In genomic region chr12:2891240-2892053, GRCh38 we compare ENCODE assay signal across 8 cellular contexts. TPM values are rescaled to one million over a fixed set of nuclear protein-coding genes. Genes with fewer than 3 reads are reported as not detected.
A peak's percentile ranks its signal among the peaks of the same experiment; 100 is the strongest.
DNase-seq lines count a peak whose midpoint lies in the region; ATAC-seq and TF ChIP-seq lines count a peak whose summit lies in the region.

No MANE protein-coding gene starts in this region.

- intact Hi-C loops in activated T-helper 2 cell treated with anti-CD3 and anti-CD28 coated beads, Interferon-gamma antibody, Interleukin-2, Interleukin-4, amounts not matched to agents 10 μg/mL and 5 μg/mL and 100 μg/mL, durations not matched to agents 14 hours and 24 hours and 36 hours (cut with micrococcal nuclease): no loop called here

- H3K4me3 ChIP-seq in H7 (ENCODE audit: insufficient read depth, low read depth, low read length): peak overlapping the region; percentile 88
- peak overlapping the region; percentile 87 for H3K4me3 ChIP-seq in fibroblast of villous mesenchyme (ENCODE audit: low read depth, low read length)

- ATAC-seq in natural killer cell treated with Interleukin-12 subunit alpha and Interleukin-12 subunit beta and Interleukin-15 and Interleukin-18, amount 100 ng/mL, for 72 hours: peak; percentile 16 to 43
- no peak for ATAC-seq in GM18861 (IDR thresholded peaks at IDR 0.05; ENCODE audit: unreplicated experiment)

- H3K4me3 Mint-ChIP-seq in activated T-helper 2 cell treated with anti-CD3 and anti-CD28 coated beads, Interferon-gamma antibody, Interleukin-2, Interleukin-4, amounts not matched to agents 10 μg/mL and 5 μg/mL and 100 μg/mL, durations not matched to agents 14 hours and 24 hours and 36 hours (ENCODE audit: low read depth): peak overlapping the region; percentile 93
- peak overlapping the region; percentile 97 for H3K4me3 Mint-ChIP-seq in natural killer cell treated with Interleukin-12 subunit alpha and Interleukin-12 subunit beta and Interleukin-15 and Interleukin-18, amount 100 ng/mL, for 72 hours

- peaks cover 21% of the 10 kb centered on the region for H3K36me3 Mint-ChIP-seq in activated T-helper 2 cell treated with anti-CD3 and anti-CD28 coated beads, Interferon-gamma antibody, Interleukin-2, Interleukin-4, amounts not matched to agents 10 μg/mL and 5 μg/mL and 100 μg/mL, durations not matched to agents 14 hours and 24 hours and 36 hours (ENCODE audit: low read depth)
- H3K36me3 Mint-ChIP-seq in natural killer cell treated with Interleukin-12 subunit alpha and Interleukin-12 subunit beta and Interleukin-15 and Interleukin-18, amount 100 ng/mL, for 72 hours: no peaks in the 10 kb centered on the region

- H3K27ac Mint-ChIP-seq in activated T-helper 2 cell treated with anti-CD3 and anti-CD28 coated beads, Interferon-gamma antibody, Interleukin-2, Interleukin-4, amounts not matched to agents 10 μg/mL and 5 μg/mL and 100 μg/mL, durations not matched to agents 14 hours and 24 hours and 36 hours: no peak overlapping the region
- peak overlapping the region; percentile 85 to 95 for H3K27ac Mint-ChIP-seq in natural killer cell treated with Interleukin-12 subunit alpha and Interleukin-12 subunit beta and Interleukin-15 and Interleukin-18, amount 100 ng/mL, for 72 hours

- peaks cover 11% of the 10 kb centered on the region for H3K36me3 ChIP-seq in H7 (replicated peaks; ENCODE audit: control insufficient read depth, insufficient read depth, low read length)

- no peaks in the 10 kb centered on the region for H3K27me3 ChIP-seq in H7 (ENCODE audit: control insufficient read depth, insufficient read depth, low read length)

- H3K27me3 Mint-ChIP-seq in activated T-helper 2 cell treated with anti-CD3 and anti-CD28 coated beads, Interferon-gamma antibody, Interleukin-2, Interleukin-4, amounts not matched to agents 10 μg/mL and 5 μg/mL and 100 μg/mL, durations not matched to agents 14 hours and 24 hours and 36 hours (ENCODE audit: low read depth): no peaks in the 10 kb centered on the region
- no peaks in the 10 kb centered on the region for H3K27me3 Mint-ChIP-seq in natural killer cell treated with Interleukin-12 subunit alpha and Interleukin-12 subunit beta and Interleukin-15 and Interleukin-18, amount 100 ng/mL, for 72 hours

- DNase-seq in Daoy (ENCODE audit: low read depth) (peak; percentile 73), H7 (peak; percentile 75), NCI-H146 treated with DMSO at 0.1 percent for 48 hours (lab: John Stamatoyannopoulos, UW; ENCODE audit: unreplicated experiment) (peak; percentile 28), fibroblast of villous mesenchyme (ENCODE audit: low read depth) (peak; percentile 77), SHP77 (lab: John Stamatoyannopoulos, UW) (no peak)
- no peak for DNase-seq in activated T-helper 2 cell treated with anti-CD3 and anti-CD28 coated beads, Interferon-gamma antibody, Interleukin-2, Interleukin-4, amounts not matched to agents 10 μg/mL and 5 μg/mL and 100 μg/mL, durations not matched to agents 14 hours and 24 hours and 36 hours (ENCODE audit: low spot score)
- DNase-seq in natural killer cell treated with Interleukin-12 subunit alpha and Interleukin-12 subunit beta and Interleukin-15 and Interleukin-18, amount 100 ng/mL, for 72 hours (ENCODE audit: low spot score): peak; percentile 69

- H3K4me1 Mint-ChIP-seq in activated T-helper 2 cell treated with anti-CD3 and anti-CD28 coated beads, Interferon-gamma antibody, Interleukin-2, Interleukin-4, amounts not matched to agents 10 μg/mL and 5 μg/mL and 100 μg/mL, durations not matched to agents 14 hours and 24 hours and 36 hours (ENCODE audit: low read depth): peaks cover 25% of the 10 kb centered on the region
- H3K4me1 Mint-ChIP-seq in natural killer cell treated with Interleukin-12 subunit alpha and Interleukin-12 subunit beta and Interleukin-15 and Interleukin-18, amount 100 ng/mL, for 72 hours (ENCODE audit: low read depth in 2 of 2): peaks cover 19 to 20% of the 10 kb centered on the region in 2 donors

- no peak for TF ChIP-seq CTCF in fibroblast of villous mesenchyme (IDR thresholded peaks at IDR 0.05; ENCODE audit: insufficient read depth, low read depth, low read length)

- H3K9me3 Mint-ChIP-seq in activated T-helper 2 cell treated with anti-CD3 and anti-CD28 coated beads, Interferon-gamma antibody, Interleukin-2, Interleukin-4, amounts not matched to agents 10 μg/mL and 5 μg/mL and 100 μg/mL, durations not matched to agents 14 hours and 24 hours and 36 hours: no peaks in the 10 kb centered on the region
- H3K9me3 Mint-ChIP-seq in natural killer cell treated with Interleukin-12 subunit alpha and Interleukin-12 subunit beta and Interleukin-15 and Interleukin-18, amount 100 ng/mL, for 72 hours: no peaks in the 10 kb centered on the region

RNA-seq across cellular contexts. Expression of gene TULP3, which starts 0.8 kb away (rescaled TPM):
- 24.5 and 28.5 TPM in 2 replicates for total RNA-seq in Daoy (2014; rRNA removed; shearing (Covaris generic))
- total RNA-seq in H7 (2014; rRNA removed; shearing (Covaris generic)): 17.2 and 20.2 TPM in 2 replicates
- 6.0 and 6.4 TPM in 2 replicates for total RNA-seq in activated T-helper 2 cell treated with anti-CD3 and anti-CD28 coated beads, Interferon-gamma antibody, Interleukin-2, Interleukin-4, amounts not matched to agents 10 μg/mL and 5 μg/mL and 100 μg/mL, durations not matched to agents 14 hours and 24 hours and 36 hours
- 39.9 and 41.5 TPM in 2 replicates for total RNA-seq in fibroblast of villous mesenchyme
- 10 to 100 TPM in 1 of 2 donors, 1 to 10 TPM in 1; 9.0 to 10.7 TPM for total RNA-seq in natural killer cell treated with Interleukin-12 subunit alpha and Interleukin-12 subunit beta and Interleukin-15 and Interleukin-18, amount 100 ng/mL, for 72 hours

RNA-seq across cellular contexts. Expression of gene RHNO1, which starts 14.4 kb away (rescaled TPM):
- total RNA-seq in Daoy (2014; rRNA removed; shearing (Covaris generic)): 58.6 and 93.1 TPM in 2 replicates
- total RNA-seq in H7 (2014; rRNA removed; shearing (Covaris generic)): 100 and 106 TPM in 2 replicates
- 46.5 and 51.1 TPM in 2 replicates for total RNA-seq in activated T-helper 2 cell treated with anti-CD3 and anti-CD28 coated beads, Interferon-gamma antibody, Interleukin-2, Interleukin-4, amounts not matched to agents 10 μg/mL and 5 μg/mL and 100 μg/mL, durations not matched to agents 14 hours and 24 hours and 36 hours
- 28.3 and 38.0 TPM in 2 replicates for total RNA-seq in fibroblast of villous mesenchyme
- 10 to 100 TPM; 20.5 to 23.5 TPM for total RNA-seq in natural killer cell treated with Interleukin-12 subunit alpha and Interleukin-12 subunit beta and Interleukin-15 and Interleukin-18, amount 100 ng/mL, for 72 hours

RNA-seq across cellular contexts. Expression of gene FOXM1, which starts 14.5 kb away (rescaled TPM):
- total RNA-seq in Daoy (2014; rRNA removed; shearing (Covaris generic)): 33.4 and 38.8 TPM in 2 replicates
- 64.6 and 76.9 TPM in 2 replicates for total RNA-seq in H7 (2014; rRNA removed; shearing (Covaris generic))
- 74.8 and 79.3 TPM in 2 replicates for total RNA-seq in activated T-helper 2 cell treated with anti-CD3 and anti-CD28 coated beads, Interferon-gamma antibody, Interleukin-2, Interleukin-4, amounts not matched to agents 10 μg/mL and 5 μg/mL and 100 μg/mL, durations not matched to agents 14 hours and 24 hours and 36 hours
- total RNA-seq in fibroblast of villous mesenchyme: 16.4 and 17.7 TPM in 2 replicates
- 100 to 1,000 TPM in 1 of 2 donors, 10 to 100 TPM in 1; 48.9 to 155 TPM for total RNA-seq in natural killer cell treated with Interleukin-12 subunit alpha and Interleukin-12 subunit beta and Interleukin-15 and Interleukin-18, amount 100 ng/mL, for 72 hours

RNA-seq across cellular contexts. Expression of gene TEX52, which starts 34.6 kb away (rescaled TPM):
- total RNA-seq in Daoy (2014; rRNA removed; shearing (Covaris generic)): not detected in 2 replicates
- total RNA-seq in H7 (2014; rRNA removed; shearing (Covaris generic)): not detected in 2 replicates
- not detected in 2 replicates for total RNA-seq in activated T-helper 2 cell treated with anti-CD3 and anti-CD28 coated beads, Interferon-gamma antibody, Interleukin-2, Interleukin-4, amounts not matched to agents 10 μg/mL and 5 μg/mL and 100 μg/mL, durations not matched to agents 14 hours and 24 hours and 36 hours
- not detected in 2 replicates for total RNA-seq in fibroblast of villous mesenchyme
- not detected for total RNA-seq in natural killer cell treated with Interleukin-12 subunit alpha and Interleukin-12 subunit beta and Interleukin-15 and Interleukin-18, amount 100 ng/mL, for 72 hours

RNA-seq across cellular contexts. Expression of gene NRIP2, which starts 56.6 kb away (rescaled TPM):
- not detected in 2 replicates for total RNA-seq in Daoy (2014; rRNA removed; shearing (Covaris generic))
- not detected in 2 replicates for total RNA-seq in H7 (2014; rRNA removed; shearing (Covaris generic))
- total RNA-seq in activated T-helper 2 cell treated with anti-CD3 and anti-CD28 coated beads, Interferon-gamma antibody, Interleukin-2, Interleukin-4, amounts not matched to agents 10 μg/mL and 5 μg/mL and 100 μg/mL, durations not matched to agents 14 hours and 24 hours and 36 hours: not detected in 2 replicates
- under 0.01 and 0.86 TPM in 2 replicates for total RNA-seq in fibroblast of villous mesenchyme
- total RNA-seq in natural killer cell treated with Interleukin-12 subunit alpha and Interleukin-12 subunit beta and Interleukin-15 and Interleukin-18, amount 100 ng/mL, for 72 hours: not detected

Comparison
In these comparisons a context has a peak if more than half of its experiments do, and no peak if none do; other contexts are left out.
1. DNase-seq: peak in Daoy (single experiment), H7 (single experiment), NCI-H146 treated with DMSO at 0.1 percent for 48 hours (single experiment), fibroblast of villous mesenchyme (single experiment) and natural killer cell treated with Interleukin-12 subunit alpha and Interleukin-12 subunit beta and Interleukin-15 and Interleukin-18, amount 100 ng/mL, for 72 hours (single experiment); none in activated T-helper 2 cell treated with anti-CD3 and anti-CD28 coated beads, Interferon-gamma antibody, Interleukin-2, Interleukin-4, amounts not matched to agents 10 μg/mL and 5 μg/mL and 100 μg/mL, durations not matched to agents 14 hours and 24 hours and 36 hours (single experiment) and SHP77 (0 of 2).